1 cellular context compared by ENCODE assay signal in the genomic region with DNA sequence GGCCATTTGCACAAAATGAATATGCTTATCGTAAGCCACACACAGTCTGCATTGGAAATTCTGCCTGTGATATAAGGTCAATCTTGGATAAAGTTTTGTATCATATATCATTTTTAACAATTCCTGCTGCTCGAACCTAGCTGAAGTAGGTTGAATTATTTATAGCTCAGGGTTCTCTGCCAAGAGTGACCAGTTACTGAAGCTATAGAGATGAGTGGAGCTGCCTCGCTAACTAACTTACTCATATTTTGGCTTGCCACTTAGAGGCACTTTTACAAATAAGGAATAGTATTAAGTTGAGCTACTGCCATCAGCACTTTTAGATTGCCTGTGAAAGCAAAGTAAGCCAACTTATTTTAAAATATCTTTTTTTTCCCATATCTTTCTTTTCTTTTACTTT.
TF ChIP-seq lines count a peak whose summit lies in the region.

No MANE protein-coding gene starts in this region.

TF ChIP-seq in IMR-90, 13 proteins besides CTCF, POLR2A, EP300 and RAD21:
- TF ChIP-seq NFE2L2 (IDR thresholded peaks at IDR 0.05; ENCODE audit: low read depth, low read length) (no peak), SMC3 (IDR thresholded peaks at IDR 0.05; ENCODE audit: low read depth, low read length) (no peak), MAFK (IDR thresholded peaks at IDR 0.05; ENCODE audit: low read depth, low read length) (no peak), CEBPB (IDR thresholded peaks at IDR 0.05; ENCODE audit: low read depth, low read length) (no peak), RFX5 (IDR thresholded peaks at IDR 0.05; ENCODE audit: low read depth, low read length) (no peak), CHD1 (IDR thresholded peaks at IDR 0.05; ENCODE audit: low read depth, low read length) (no peak)
- TF ChIP-seq, protein P1, sequence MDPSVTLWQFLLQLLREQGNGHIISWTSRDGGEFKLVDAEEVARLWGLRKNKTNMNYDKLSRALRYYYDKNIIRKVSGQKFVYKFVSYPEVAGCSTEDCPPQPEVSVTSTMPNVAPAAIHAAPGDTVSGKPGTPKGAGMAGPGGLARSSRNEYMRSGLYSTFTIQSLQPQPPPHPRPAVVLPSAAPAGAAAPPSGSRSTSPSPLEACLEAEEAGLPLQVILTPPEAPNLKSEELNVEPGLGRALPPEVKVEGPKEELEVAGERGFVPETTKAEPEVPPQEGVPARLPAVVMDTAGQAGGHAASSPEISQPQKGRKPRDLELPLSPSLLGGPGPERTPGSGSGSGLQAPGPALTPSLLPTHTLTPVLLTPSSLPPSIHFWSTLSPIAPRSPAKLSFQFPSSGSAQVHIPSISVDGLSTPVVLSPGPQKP (IDR thresholded peaks at IDR 0.05; ENCODE audit: borderline replicate concordance, low read depth, low read length): no peak
TF ChIP-seq in IMR-90: peak in this region for 0.
